Comparison of ENCODE assay signal across 2 cellular contexts in the genomic region with DNA sequence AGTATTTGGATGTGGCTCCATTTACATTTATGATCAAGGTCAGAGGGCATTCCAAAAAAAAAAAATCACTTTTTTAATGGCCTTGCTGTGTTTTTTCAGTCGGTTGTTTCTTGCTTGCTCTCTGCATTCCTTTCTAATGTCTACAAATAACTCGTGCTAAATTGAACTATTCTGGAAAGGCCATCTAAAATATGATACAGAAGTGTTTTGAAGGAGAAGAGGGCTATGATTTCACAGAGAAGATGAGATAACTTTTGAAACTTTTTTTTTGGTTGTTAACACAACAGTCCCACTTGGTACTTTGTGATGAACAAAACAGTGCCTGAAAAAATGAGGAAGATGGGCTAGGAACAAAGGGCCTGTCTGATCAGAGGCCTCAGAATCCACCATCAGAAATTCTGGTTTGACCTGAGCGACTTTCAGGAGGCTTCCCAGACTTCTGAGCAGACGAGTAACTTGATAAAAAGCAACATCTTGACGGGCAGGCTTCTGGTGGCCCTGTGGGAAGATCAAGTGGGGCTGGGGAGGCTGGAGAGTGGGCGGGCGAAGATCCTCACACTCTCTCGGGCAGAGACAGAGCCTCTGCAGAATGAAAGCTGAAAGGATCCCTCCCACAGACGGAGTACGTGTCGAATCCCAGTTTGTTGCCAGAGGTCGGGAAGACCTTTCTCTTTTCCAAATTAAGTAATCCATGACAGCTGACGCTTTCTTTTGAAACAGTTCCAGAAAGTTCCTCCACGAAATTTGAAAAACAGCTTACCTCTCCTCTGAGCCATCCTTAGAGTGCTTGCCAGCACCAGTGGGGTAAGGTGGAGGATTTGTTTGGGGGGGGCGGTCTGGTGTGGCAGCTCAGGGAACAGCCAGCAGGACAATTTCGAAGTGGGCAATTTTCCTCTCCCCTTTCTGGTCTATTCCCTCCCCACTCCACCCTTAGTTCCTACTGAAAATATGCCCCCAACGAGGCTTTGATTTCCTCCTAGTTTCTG.
TF ChIP-seq lines count a peak whose summit lies in the region.

No MANE protein-coding gene starts in this region.

TF ChIP-seq in SK-N-SH, 30 proteins besides CTCF, POLR2A, EP300 and RAD21 (continued from another document):
- TF ChIP-seq, protein P1, sequence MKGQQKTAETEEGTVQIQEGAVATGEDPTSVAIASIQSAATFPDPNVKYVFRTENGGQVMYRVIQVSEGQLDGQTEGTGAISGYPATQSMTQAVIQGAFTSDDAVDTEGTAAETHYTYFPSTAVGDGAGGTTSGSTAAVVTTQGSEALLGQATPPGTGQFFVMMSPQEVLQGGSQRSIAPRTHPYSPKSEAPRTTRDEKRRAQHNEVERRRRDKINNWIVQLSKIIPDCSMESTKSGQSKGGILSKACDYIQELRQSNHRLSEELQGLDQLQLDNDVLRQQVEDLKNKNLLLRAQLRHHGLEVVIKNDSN (IDR thresholded peaks at IDR 0.05; ENCODE audit: borderline replicate concordance, low read depth): no peak
- no peak for TF ChIP-seq NRF1 (IDR thresholded peaks at IDR 0.05; ENCODE audit: low read depth, low read length)
- TF ChIP-seq, protein P2, sequence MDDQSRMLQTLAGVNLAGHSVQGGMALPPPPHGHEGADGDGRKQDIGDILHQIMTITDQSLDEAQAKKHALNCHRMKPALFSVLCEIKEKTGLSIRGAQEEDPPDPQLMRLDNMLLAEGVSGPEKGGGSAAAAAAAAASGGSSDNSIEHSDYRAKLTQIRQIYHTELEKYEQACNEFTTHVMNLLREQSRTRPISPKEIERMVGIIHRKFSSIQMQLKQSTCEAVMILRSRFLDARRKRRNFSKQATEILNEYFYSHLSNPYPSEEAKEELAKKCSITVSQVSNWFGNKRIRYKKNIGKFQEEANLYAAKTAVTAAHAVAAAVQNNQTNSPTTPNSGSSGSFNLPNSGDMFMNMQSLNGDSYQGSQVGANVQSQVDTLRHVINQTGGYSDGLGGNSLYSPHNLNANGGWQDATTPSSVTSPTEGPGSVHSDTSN (IDR thresholded peaks at IDR 0.05): no peak
- no peak for TF ChIP-seq TAF1 (IDR thresholded peaks at IDR 0.05; ENCODE audit: borderline replicate concordance, low read depth, low read length)
- no peak for TF ChIP-seq EZH2phosphoT487 (IDR thresholded peaks at IDR 0.05; ENCODE audit: borderline replicate concordance, low read depth)
- no peak for TF ChIP-seq ELF1 (IDR thresholded peaks at IDR 0.05)
- TF ChIP-seq, protein P3, sequence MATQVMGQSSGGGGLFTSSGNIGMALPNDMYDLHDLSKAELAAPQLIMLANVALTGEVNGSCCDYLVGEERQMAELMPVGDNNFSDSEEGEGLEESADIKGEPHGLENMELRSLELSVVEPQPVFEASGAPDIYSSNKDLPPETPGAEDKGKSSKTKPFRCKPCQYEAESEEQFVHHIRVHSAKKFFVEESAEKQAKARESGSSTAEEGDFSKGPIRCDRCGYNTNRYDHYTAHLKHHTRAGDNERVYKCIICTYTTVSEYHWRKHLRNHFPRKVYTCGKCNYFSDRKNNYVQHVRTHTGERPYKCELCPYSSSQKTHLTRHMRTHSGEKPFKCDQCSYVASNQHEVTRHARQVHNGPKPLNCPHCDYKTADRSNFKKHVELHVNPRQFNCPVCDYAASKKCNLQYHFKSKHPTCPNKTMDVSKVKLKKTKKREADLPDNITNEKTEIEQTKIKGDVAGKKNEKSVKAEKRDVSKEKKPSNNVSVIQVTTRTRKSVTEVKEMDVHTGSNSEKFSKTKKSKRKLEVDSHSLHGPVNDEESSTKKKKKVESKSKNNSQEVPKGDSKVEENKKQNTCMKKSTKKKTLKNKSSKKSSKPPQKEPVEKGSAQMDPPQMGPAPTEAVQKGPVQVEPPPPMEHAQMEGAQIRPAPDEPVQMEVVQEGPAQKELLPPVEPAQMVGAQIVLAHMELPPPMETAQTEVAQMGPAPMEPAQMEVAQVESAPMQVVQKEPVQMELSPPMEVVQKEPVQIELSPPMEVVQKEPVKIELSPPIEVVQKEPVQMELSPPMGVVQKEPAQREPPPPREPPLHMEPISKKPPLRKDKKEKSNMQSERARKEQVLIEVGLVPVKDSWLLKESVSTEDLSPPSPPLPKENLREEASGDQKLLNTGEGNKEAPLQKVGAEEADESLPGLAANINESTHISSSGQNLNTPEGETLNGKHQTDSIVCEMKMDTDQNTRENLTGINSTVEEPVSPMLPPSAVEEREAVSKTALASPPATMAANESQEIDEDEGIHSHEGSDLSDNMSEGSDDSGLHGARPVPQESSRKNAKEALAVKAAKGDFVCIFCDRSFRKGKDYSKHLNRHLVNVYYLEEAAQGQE (IDR thresholded peaks at IDR 0.05; ENCODE audit: low read depth, low read length): no peak
- TF ChIP-seq, protein P4, sequence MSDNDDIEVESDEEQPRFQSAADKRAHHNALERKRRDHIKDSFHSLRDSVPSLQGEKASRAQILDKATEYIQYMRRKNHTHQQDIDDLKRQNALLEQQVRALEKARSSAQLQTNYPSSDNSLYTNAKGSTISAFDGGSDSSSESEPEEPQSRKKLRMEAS (IDR thresholded peaks at IDR 0.05; ENCODE audit: low read depth): no peak
- no peak for TF ChIP-seq SIN3A (IDR thresholded peaks at IDR 0.05; ENCODE audit: borderline replicate concordance, low read depth, low read length)
- no peak for TF ChIP-seq FOXM1 (IDR thresholded peaks at IDR 0.05; ENCODE audit: low read depth)
- TF ChIP-seq TCF12 (IDR thresholded peaks at IDR 0.05): no peak
- no peak for TF ChIP-seq MEF2A (IDR thresholded peaks at IDR 0.05; ENCODE audit: borderline replicate concordance, low read depth)
- TF ChIP-seq, protein P5, sequence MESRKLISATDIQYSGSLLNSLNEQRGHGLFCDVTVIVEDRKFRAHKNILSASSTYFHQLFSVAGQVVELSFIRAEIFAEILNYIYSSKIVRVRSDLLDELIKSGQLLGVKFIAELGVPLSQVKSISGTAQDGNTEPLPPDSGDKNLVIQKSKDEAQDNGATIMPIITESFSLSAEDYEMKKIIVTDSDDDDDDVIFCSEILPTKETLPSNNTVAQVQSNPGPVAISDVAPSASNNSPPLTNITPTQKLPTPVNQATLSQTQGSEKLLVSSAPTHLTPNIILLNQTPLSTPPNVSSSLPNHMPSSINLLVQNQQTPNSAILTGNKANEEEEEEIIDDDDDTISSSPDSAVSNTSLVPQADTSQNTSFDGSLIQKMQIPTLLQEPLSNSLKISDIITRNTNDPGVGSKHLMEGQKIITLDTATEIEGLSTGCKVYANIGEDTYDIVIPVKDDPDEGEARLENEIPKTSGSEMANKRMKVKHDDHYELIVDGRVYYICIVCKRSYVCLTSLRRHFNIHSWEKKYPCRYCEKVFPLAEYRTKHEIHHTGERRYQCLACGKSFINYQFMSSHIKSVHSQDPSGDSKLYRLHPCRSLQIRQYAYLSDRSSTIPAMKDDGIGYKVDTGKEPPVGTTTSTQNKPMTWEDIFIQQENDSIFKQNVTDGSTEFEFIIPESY (IDR thresholded peaks at IDR 0.05; ENCODE audit: borderline replicate concordance, low read depth): no peak

TF ChIP-seq in SK-N-SH treated with all-trans-retinoic acid at 6 μM for 48 hours, 23 proteins besides CTCF, POLR2A, EP300 and RAD21 (continued from another document):
- TF ChIP-seq, protein P6, sequence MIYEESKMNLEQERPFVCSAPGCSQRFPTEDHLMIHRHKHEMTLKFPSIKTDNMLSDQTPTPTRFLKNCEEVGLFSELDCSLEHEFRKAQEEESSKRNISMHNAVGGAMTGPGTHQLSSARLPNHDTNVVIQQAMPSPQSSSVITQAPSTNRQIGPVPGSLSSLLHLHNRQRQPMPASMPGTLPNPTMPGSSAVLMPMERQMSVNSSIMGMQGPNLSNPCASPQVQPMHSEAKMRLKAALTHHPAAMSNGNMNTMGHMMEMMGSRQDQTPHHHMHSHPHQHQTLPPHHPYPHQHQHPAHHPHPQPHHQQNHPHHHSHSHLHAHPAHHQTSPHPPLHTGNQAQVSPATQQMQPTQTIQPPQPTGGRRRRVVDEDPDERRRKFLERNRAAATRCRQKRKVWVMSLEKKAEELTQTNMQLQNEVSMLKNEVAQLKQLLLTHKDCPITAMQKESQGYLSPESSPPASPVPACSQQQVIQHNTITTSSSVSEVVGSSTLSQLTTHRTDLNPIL (CRISPR knock-in tag; IDR thresholded peaks at IDR 0.05; ENCODE audit: low read depth): no peak
- TF ChIP-seq ZNF8 (CRISPR knock-in tag; IDR thresholded peaks at IDR 0.05) (no peak), RARB (CRISPR knock-in tag; IDR thresholded peaks at IDR 0.05) (no peak), ESRRG (CRISPR knock-in tag; IDR thresholded peaks at IDR 0.05) (no peak), CSDC2 (CRISPR knock-in tag; IDR thresholded peaks at IDR 0.05) (no peak), TOX (CRISPR knock-in tag; IDR thresholded peaks at IDR 0.05; ENCODE audit: borderline replicate concordance) (no peak), BACH2 (CRISPR knock-in tag; IDR thresholded peaks at IDR 0.05; ENCODE audit: borderline replicate concordance) (no peak), ZNF565 (CRISPR knock-in tag; conservative IDR thresholded peaks at IDR 0.05; ENCODE audit: low read depth) (no peak), OSR1 (CRISPR knock-in tag; IDR thresholded peaks at IDR 0.05) (no peak), TCF4 (CRISPR knock-in tag; IDR thresholded peaks at IDR 0.05; ENCODE audit: borderline replicate concordance) (no peak), ZNF70 (CRISPR knock-in tag; IDR thresholded peaks at IDR 0.05) (no peak), ZFP3 (CRISPR knock-in tag; IDR thresholded peaks at IDR 0.05) (no peak), ISL1 (CRISPR knock-in tag; IDR thresholded peaks at IDR 0.05) (no peak), SNAI2 (CRISPR knock-in tag; IDR thresholded peaks at IDR 0.05) (no peak)
- TF ChIP-seq, protein P7, sequence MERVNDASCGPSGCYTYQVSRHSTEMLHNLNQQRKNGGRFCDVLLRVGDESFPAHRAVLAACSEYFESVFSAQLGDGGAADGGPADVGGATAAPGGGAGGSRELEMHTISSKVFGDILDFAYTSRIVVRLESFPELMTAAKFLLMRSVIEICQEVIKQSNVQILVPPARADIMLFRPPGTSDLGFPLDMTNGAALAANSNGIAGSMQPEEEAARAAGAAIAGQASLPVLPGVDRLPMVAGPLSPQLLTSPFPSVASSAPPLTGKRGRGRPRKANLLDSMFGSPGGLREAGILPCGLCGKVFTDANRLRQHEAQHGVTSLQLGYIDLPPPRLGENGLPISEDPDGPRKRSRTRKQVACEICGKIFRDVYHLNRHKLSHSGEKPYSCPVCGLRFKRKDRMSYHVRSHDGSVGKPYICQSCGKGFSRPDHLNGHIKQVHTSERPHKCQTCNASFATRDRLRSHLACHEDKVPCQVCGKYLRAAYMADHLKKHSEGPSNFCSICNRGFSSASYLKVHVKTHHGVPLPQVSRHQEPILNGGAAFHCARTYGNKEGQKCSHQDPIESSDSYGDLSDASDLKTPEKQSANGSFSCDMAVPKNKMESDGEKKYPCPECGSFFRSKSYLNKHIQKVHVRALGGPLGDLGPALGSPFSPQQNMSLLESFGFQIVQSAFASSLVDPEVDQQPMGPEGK (CRISPR knock-in tag; IDR thresholded peaks at IDR 0.05; ENCODE audit: borderline replicate concordance): no peak
- TF ChIP-seq, protein P8, sequence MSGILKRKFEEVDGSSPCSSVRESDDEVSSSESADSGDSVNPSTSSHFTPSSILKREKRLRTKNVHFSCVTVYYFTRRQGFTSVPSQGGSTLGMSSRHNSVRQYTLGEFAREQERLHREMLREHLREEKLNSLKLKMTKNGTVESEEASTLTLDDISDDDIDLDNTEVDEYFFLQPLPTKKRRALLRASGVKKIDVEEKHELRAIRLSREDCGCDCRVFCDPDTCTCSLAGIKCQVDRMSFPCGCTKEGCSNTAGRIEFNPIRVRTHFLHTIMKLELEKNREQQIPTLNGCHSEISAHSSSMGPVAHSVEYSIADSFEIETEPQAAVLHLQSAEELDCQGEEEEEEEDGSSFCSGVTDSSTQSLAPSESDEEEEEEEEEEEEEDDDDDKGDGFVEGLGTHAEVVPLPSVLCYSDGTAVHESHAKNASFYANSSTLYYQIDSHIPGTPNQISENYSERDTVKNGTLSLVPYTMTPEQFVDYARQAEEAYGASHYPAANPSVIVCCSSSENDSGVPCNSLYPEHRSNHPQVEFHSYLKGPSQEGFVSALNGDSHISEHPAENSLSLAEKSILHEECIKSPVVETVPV (CRISPR knock-in tag; IDR thresholded peaks at IDR 0.05): no peak
TF ChIP-seq in SK-N-SH treated with all-trans-retinoic acid at 6 μM for 48 hours: peak in this region for 0.
